ENCODE assay signal across 22 cellular contexts in the genomic region with DNA sequence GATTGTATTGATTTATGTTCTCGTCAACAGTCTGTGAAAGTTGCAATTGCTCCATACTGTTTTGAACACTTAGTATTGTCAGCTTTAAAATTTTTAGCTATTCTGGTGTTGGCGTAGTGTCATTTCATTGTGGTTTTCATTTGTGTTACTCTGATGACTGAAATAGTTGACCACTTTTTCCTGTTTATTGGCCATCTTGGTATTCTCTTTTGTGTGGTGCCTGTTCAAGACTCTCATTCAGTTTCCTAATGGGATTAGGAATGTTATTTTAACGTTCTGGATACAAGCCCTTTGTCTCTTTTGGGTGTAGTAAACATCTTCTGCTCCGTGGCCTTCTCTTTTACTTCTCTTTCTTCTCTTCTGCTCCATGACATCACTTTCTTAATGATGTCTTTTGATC.
"Had no signal": no experiment of that assay in that cellular context is flagged by ENCODE, and none has a peak within 500 bp of the region (broad histone marks: within the 10 kb centered on the region; RNA-seq: fewer than 3 reads in every experiment).

No MANE protein-coding gene starts in this region.

- H3K4me3 ChIP-seq: PC-9, Peyer's patch, SJCRH30 had no signal

- H3K36me3 ChIP-seq: Peyer's patch, SJCRH30 had no signal

- H3K27me3 ChIP-seq: Peyer's patch, SJCRH30 had no signal

- ATAC-seq: HepG2, Right ventricle myocardium inferior had no signal

- DNase-seq: IMR-90; Karpas-422; KG1; NCI-H1092; NCI-H1105 treated with DMSO at 0.1 percent for 48 hours; NCI-H1417 treated with DMSO at 0.1 percent for 48 hours; NCI-H146; NCI-H1694 treated with DMSO at 0.1 percent for 48 hours; NCI-H1930; NCI-H2081; NCI-H2107; NCI-H2227 treated with DMSO at 0.1 percent for 48 hours; NCI-H524; NCI-H69; NCI-H774; NK-92 treated with Interleukin-12 subunit alpha and Interleukin-12 subunit beta, amount 100 ng/mL, for 24 hours; PC-9; Peyer's patch; SHP77 treated with DMSO at 0.1 percent for 48 hours; SJCRH30 had no signal

- H3K4me2 ChIP-seq: PC-9 had no signal

- H3K27ac ChIP-seq: PC-9, Peyer's patch, SJCRH30 had no signal

- H3K4me1 ChIP-seq: SJCRH30 had no signal

- H3K9me3 ChIP-seq: Peyer's patch, SJCRH30 had no signal

- H2AFZ ChIP-seq: PC-9 had no signal
